1 cellular context compared by ENCODE assay signal in the genomic region with DNA sequence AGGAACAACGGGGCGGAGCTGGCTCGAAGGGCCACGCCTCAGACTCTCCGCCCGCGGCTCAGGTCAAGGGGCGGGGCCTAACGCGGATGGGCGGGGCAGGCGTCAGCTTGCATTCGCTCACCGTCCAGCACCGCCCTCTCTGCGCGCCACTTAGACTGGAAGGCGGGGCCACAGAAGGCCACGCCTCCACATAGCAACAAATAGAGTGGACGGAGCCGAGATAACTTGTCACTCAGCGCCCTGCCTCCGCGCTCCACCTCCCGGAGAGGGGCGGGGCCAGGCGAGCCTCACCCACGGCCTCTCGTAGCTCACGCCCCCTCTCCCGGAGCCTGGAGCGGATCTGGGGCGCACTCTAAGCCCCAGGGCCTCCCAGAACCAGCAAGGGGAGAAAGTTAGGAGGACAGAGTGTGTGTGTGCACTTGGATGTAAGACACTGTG.
TF ChIP-seq lines count a peak whose summit lies in the region.

No MANE protein-coding gene starts in this region.

TF ChIP-seq in HepG2, 621 proteins besides CTCF, POLR2A, EP300 and RAD21 (continued from another document and continues in another):
- TF ChIP-seq, protein P1, sequence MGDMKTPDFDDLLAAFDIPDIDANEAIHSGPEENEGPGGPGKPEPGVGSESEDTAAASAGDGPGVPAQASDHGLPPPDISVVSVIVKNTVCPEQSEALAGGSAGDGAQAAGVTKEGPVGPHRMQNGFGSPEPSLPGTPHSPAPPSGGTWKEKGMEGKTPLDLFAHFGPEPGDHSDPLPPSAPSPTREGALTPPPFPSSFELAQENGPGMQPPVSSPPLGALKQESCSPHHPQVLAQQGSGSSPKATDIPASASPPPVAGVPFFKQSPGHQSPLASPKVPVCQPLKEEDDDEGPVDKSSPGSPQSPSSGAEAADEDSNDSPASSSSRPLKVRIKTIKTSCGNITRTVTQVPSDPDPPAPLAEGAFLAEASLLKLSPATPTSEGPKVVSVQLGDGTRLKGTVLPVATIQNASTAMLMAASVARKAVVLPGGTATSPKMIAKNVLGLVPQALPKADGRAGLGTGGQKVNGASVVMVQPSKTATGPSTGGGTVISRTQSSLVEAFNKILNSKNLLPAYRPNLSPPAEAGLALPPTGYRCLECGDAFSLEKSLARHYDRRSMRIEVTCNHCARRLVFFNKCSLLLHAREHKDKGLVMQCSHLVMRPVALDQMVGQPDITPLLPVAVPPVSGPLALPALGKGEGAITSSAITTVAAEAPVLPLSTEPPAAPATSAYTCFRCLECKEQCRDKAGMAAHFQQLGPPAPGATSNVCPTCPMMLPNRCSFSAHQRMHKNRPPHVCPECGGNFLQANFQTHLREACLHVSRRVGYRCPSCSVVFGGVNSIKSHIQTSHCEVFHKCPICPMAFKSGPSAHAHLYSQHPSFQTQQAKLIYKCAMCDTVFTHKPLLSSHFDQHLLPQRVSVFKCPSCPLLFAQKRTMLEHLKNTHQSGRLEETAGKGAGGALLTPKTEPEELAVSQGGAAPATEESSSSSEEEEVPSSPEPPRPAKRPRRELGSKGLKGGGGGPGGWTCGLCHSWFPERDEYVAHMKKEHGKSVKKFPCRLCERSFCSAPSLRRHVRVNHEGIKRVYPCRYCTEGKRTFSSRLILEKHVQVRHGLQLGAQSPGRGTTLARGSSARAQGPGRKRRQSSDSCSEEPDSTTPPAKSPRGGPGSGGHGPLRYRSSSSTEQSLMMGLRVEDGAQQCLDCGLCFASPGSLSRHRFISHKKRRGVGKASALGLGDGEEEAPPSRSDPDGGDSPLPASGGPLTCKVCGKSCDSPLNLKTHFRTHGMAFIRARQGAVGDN (CRISPR knock-in tag; IDR thresholded peaks at IDR 0.05), result peak; percentile 39
- TF ChIP-seq, protein P2, sequence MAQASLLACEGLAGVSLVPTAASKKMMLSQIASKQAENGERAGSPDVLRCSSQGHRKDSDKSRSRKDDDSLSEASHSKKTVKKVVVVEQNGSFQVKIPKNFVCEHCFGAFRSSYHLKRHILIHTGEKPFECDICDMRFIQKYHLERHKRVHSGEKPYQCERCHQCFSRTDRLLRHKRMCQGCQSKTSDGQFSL (CRISPR knock-in tag; IDR thresholded peaks at IDR 0.05), result no peak
- TF ChIP-seq TGIF2 (CRISPR knock-in tag; IDR thresholded peaks at IDR 0.05), result no peak
- TF ChIP-seq, protein P3, sequence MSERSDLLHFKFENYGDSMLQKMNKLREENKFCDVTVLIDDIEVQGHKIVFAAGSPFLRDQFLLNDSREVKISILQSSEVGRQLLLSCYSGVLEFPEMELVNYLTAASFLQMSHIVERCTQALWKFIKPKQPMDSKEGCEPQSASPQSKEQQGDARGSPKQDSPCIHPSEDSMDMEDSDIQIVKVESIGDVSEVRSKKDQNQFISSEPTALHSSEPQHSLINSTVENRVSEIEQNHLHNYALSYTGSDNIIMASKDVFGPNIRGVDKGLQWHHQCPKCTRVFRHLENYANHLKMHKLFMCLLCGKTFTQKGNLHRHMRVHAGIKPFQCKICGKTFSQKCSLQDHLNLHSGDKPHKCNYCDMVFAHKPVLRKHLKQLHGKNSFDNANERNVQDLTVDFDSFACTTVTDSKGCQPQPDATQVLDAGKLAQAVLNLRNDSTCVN (CRISPR knock-in tag; IDR thresholded peaks at IDR 0.05; ENCODE audit: borderline replicate concordance), result no peak
- peak; percentile 84 for TF ChIP-seq MEIS1 (CRISPR knock-in tag; IDR thresholded peaks at IDR 0.05; ENCODE audit: borderline replicate concordance)
- TF ChIP-seq SMAD3 (CRISPR knock-in tag; IDR thresholded peaks at IDR 0.05), result no peak
- no peak for TF ChIP-seq HMG20A (CRISPR knock-in tag; IDR thresholded peaks at IDR 0.05; ENCODE audit: borderline replicate concordance)
- TF ChIP-seq, protein P4, sequence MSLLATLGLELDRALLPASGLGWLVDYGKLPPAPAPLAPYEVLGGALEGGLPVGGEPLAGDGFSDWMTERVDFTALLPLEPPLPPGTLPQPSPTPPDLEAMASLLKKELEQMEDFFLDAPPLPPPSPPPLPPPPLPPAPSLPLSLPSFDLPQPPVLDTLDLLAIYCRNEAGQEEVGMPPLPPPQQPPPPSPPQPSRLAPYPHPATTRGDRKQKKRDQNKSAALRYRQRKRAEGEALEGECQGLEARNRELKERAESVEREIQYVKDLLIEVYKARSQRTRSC (CRISPR knock-in tag; IDR thresholded peaks at IDR 0.05; ENCODE audit: low read depth), result no peak
- no peak for TF ChIP-seq ZNF629 (CRISPR knock-in tag; conservative IDR thresholded peaks at IDR 0.05)
- TF ChIP-seq GABPA (IDR thresholded peaks at IDR 0.05; ENCODE audit: low read depth, low read length), result no peak
- no peak for TF ChIP-seq GABPA (CRISPR knock-in tag; IDR thresholded peaks at IDR 0.05; ENCODE audit: low read depth)
- TF ChIP-seq MBD4 (IDR thresholded peaks at IDR 0.05; ENCODE audit: borderline replicate concordance, low read length), result no peak
- TF ChIP-seq ZNF891 (CRISPR knock-in tag; IDR thresholded peaks at IDR 0.05), result no peak
- TF ChIP-seq, protein P5, sequence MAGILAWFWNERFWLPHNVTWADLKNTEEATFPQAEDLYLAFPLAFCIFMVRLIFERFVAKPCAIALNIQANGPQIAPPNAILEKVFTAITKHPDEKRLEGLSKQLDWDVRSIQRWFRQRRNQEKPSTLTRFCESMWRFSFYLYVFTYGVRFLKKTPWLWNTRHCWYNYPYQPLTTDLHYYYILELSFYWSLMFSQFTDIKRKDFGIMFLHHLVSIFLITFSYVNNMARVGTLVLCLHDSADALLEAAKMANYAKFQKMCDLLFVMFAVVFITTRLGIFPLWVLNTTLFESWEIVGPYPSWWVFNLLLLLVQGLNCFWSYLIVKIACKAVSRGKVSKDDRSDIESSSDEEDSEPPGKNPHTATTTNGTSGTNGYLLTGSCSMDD (CRISPR knock-in tag; IDR thresholded peaks at IDR 0.05), result no peak
- no peak for TF ChIP-seq SRY (CRISPR knock-in tag; IDR thresholded peaks at IDR 0.05)
- no peak for TF ChIP-seq SOX13 (IDR thresholded peaks at IDR 0.05)
- no peak for TF ChIP-seq SOX13 (CRISPR knock-in tag; conservative IDR thresholded peaks at IDR 0.05 in 1 of 2, IDR thresholded peaks at IDR 0.05 in 1 of 2)
- no peak for TF ChIP-seq ZNF839 (CRISPR knock-in tag; IDR thresholded peaks at IDR 0.05; ENCODE audit: borderline replicate concordance)
- no peak for TF ChIP-seq ZBTB38 (CRISPR knock-in tag; IDR thresholded peaks at IDR 0.05)
- TF ChIP-seq HDAC2 (CRISPR knock-in tag; IDR thresholded peaks at IDR 0.05), result no peak
- TF ChIP-seq, protein P6, sequence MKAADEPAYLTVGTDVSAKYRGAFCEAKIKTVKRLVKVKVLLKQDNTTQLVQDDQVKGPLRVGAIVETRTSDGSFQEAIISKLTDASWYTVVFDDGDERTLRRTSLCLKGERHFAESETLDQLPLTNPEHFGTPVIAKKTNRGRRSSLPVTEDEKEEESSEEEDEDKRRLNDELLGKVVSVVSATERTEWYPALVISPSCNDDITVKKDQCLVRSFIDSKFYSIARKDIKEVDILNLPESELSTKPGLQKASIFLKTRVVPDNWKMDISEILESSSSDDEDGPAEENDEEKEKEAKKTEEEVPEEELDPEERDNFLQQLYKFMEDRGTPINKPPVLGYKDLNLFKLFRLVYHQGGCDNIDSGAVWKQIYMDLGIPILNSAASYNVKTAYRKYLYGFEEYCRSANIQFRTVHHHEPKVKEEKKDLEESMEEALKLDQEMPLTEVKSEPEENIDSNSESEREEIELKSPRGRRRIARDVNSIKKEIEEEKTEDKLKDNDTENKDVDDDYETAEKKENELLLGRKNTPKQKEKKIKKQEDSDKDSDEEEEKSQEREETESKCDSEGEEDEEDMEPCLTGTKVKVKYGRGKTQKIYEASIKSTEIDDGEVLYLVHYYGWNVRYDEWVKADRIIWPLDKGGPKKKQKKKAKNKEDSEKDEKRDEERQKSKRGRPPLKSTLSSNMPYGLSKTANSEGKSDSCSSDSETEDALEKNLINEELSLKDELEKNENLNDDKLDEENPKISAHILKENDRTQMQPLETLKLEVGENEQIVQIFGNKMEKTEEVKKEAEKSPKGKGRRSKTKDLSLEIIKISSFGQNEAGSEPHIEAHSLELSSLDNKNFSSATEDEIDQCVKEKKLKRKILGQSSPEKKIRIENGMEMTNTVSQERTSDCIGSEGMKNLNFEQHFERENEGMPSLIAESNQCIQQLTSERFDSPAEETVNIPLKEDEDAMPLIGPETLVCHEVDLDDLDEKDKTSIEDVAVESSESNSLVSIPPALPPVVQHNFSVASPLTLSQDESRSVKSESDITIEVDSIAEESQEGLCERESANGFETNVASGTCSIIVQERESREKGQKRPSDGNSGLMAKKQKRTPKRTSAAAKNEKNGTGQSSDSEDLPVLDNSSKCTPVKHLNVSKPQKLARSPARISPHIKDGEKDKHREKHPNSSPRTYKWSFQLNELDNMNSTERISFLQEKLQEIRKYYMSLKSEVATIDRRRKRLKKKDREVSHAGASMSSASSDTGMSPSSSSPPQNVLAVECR (CRISPR knock-in tag; IDR thresholded peaks at IDR 0.05; ENCODE audit: borderline replicate concordance), result peak; percentile 45; the same call in 1 of the 2 replicates
- TF ChIP-seq, protein P7, sequence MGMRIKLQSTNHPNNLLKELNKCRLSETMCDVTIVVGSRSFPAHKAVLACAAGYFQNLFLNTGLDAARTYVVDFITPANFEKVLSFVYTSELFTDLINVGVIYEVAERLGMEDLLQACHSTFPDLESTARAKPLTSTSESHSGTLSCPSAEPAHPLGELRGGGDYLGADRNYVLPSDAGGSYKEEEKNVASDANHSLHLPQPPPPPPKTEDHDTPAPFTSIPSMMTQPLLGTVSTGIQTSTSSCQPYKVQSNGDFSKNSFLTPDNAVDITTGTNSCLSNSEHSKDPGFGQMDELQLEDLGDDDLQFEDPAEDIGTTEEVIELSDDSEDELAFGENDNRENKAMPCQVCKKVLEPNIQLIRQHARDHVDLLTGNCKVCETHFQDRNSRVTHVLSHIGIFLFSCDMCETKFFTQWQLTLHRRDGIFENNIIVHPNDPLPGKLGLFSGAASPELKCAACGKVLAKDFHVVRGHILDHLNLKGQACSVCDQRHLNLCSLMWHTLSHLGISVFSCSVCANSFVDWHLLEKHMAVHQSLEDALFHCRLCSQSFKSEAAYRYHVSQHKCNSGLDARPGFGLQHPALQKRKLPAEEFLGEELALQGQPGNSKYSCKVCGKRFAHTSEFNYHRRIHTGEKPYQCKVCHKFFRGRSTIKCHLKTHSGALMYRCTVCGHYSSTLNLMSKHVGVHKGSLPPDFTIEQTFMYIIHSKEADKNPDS (CRISPR knock-in tag; IDR thresholded peaks at IDR 0.05), result no peak
- TF ChIP-seq AGO2 (optimal IDR thresholded peaks at IDR 0.05; ENCODE audit: low read depth, low read length), result no peak
- no peak for TF ChIP-seq ZNF564 (CRISPR knock-in tag; IDR thresholded peaks at IDR 0.05)
- TF ChIP-seq SUZ12 (IDR thresholded peaks at IDR 0.05; ENCODE audit: low read depth, low read length), result no peak
- TF ChIP-seq, protein P8, sequence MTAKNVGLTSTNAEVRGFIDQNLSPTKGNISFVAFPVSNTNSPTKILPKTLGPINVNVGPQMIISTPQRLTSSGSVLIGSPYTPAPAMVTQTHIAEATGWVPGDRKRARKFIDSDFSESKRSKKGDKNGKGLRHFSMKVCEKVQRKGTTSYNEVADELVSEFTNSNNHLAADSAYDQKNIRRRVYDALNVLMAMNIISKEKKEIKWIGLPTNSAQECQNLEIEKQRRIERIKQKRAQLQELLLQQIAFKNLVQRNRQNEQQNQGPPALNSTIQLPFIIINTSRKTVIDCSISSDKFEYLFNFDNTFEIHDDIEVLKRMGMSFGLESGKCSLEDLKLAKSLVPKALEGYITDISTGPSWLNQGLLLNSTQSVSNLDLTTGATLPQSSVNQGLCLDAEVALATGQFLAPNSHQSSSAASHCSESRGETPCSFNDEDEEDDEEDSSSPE (CRISPR knock-in tag; IDR thresholded peaks at IDR 0.05), result no peak
- TF ChIP-seq ZNF225 (CRISPR knock-in tag; IDR thresholded peaks at IDR 0.05), result no peak
- no peak for TF ChIP-seq ZNF235 (CRISPR knock-in tag; IDR thresholded peaks at IDR 0.05; ENCODE audit: borderline replicate concordance)
- peak; percentile 10; the same call in 1 of the 2 replicates for TF ChIP-seq ZNF670 (CRISPR knock-in tag; IDR thresholded peaks at IDR 0.05; ENCODE audit: borderline replicate concordance)
- no peak for TF ChIP-seq TAF15 (IDR thresholded peaks at IDR 0.05; ENCODE audit: low read depth, low read length, poor library complexity, severe bottlenecking)
- TF ChIP-seq KMT2B (CRISPR knock-in tag; IDR thresholded peaks at IDR 0.05), result no peak
- no peak for TF ChIP-seq ZNF776 (CRISPR knock-in tag; IDR thresholded peaks at IDR 0.05)
- TF ChIP-seq TCF12 (IDR thresholded peaks at IDR 0.05), result no peak
- no peak for TF ChIP-seq TCF12 (CRISPR knock-in tag; IDR thresholded peaks at IDR 0.05)
- TF ChIP-seq, protein P9, sequence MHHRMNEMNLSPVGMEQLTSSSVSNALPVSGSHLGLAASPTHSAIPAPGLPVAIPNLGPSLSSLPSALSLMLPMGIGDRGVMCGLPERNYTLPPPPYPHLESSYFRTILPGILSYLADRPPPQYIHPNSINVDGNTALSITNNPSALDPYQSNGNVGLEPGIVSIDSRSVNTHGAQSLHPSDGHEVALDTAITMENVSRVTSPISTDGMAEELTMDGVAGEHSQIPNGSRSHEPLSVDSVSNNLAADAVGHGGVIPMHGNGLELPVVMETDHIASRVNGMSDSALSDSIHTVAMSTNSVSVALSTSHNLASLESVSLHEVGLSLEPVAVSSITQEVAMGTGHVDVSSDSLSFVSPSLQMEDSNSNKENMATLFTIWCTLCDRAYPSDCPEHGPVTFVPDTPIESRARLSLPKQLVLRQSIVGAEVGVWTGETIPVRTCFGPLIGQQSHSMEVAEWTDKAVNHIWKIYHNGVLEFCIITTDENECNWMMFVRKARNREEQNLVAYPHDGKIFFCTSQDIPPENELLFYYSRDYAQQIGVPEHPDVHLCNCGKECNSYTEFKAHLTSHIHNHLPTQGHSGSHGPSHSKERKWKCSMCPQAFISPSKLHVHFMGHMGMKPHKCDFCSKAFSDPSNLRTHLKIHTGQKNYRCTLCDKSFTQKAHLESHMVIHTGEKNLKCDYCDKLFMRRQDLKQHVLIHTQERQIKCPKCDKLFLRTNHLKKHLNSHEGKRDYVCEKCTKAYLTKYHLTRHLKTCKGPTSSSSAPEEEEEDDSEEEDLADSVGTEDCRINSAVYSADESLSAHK (CRISPR knock-in tag; IDR thresholded peaks at IDR 0.05; ENCODE audit: borderline replicate concordance), result no peak
- no peak for TF ChIP-seq ZNF138 (CRISPR knock-in tag; IDR thresholded peaks at IDR 0.05; ENCODE audit: low read depth)
- TF ChIP-seq BHLHE40 (IDR thresholded peaks at IDR 0.05; ENCODE audit: low read length), result no peak
